28 cellular contexts compared by ENCODE assay signal in the genomic region with DNA sequence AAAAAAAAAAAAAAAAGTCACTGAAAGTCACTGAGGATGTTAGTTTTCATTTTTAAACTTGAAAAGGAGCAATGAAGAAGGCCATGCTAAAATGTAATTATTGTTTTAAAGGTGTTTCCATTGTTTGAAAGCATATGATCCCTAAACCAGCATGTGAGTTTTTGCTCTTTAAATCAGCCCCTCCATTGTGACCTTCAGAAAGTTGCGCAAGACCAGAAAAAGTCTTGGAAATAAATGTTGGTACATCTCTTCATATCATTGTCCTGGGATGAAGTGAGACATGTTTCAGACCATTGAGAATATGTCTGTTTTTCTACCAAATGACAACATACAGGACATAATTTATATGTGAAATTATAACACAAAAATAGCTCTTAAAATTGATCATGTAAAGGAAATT.
"Had no signal": no experiment of that assay in that cellular context is flagged by ENCODE, and none has a peak within 500 bp of the region (broad histone marks: within the 10 kb centered on the region; RNA-seq: fewer than 3 reads in every experiment).

No MANE protein-coding gene starts in this region.

- H3K4me2 ChIP-seq: hepatocyte had no signal

- FAIRE-seq: endometrium, kidney had no signal

- H3K27me3 Mint-ChIP-seq: dendritic cell treated with granulocyte-macrophage colony-stimulating factor and Interleukin-4, amounts not matched to agents 40 ng/mL and 50 ng/mL, for 4 days; effector memory CD8-positive, alpha-beta T cell; naive B cell; naive thymus-derived CD8-positive, alpha-beta T cell had no signal

- H3K9me3 ChIP-seq: colonic mucosa, gastroesophageal sphincter, heart left ventricle, lower lobe of right lung, mucosa of descending colon had no signal

- H3K4me3 ChIP-seq: colonic mucosa, gastroesophageal sphincter, heart left ventricle, hepatocyte, lower lobe of right lung, mucosa of descending colon had no signal

- H3K4me3 Mint-ChIP-seq: dendritic cell treated with granulocyte-macrophage colony-stimulating factor and Interleukin-4, amounts not matched to agents 40 ng/mL and 50 ng/mL, for 4 days; effector memory CD8-positive, alpha-beta T cell; endodermal cell; immature natural killer cell; mesothelial cell of epicardium; naive B cell; naive thymus-derived CD8-positive, alpha-beta T cell had no signal

- H3K27me3 ChIP-seq: colonic mucosa, foreskin keratinocyte, gastroesophageal sphincter, heart left ventricle, hepatocyte had no signal

- ATAC-seq: effector memory CD8-positive, alpha-beta T cell; esophagus mucosa; foreskin keratinocyte; gastroesophageal sphincter; heart left ventricle; left colon; left lobe of liver; left ventricle myocardium superior; lower lobe of right lung; mucosa of descending colon; naive thymus-derived CD8-positive, alpha-beta T cell had no signal

- H3K4me1 Mint-ChIP-seq: endodermal cell; immature natural killer cell; mesothelial cell of epicardium; naive B cell; naive thymus-derived CD8-positive, alpha-beta T cell had no signal

- H3K36me3 Mint-ChIP-seq: immature natural killer cell; mesothelial cell of epicardium; naive B cell; naive thymus-derived CD8-positive, alpha-beta T cell had no signal

- H3K36me3 ChIP-seq: colonic mucosa, gastroesophageal sphincter, heart left ventricle, lower lobe of right lung had no signal

- H3K9me3 Mint-ChIP-seq: dendritic cell treated with granulocyte-macrophage colony-stimulating factor and Interleukin-4, amounts not matched to agents 40 ng/mL and 50 ng/mL, for 4 days; endodermal cell; naive B cell had no signal

- H2AFZ ChIP-seq: hepatocyte had no signal

- H3K4me1 ChIP-seq: colonic mucosa, foreskin keratinocyte, gastroesophageal sphincter, heart left ventricle, lower lobe of right lung had no signal

- H3K27ac ChIP-seq: colonic mucosa, epithelial cell of prostate, foreskin keratinocyte, gastroesophageal sphincter, heart left ventricle, hepatocyte, lower lobe of right lung had no signal

- H3K27ac Mint-ChIP-seq: dendritic cell treated with granulocyte-macrophage colony-stimulating factor and Interleukin-4, amounts not matched to agents 40 ng/mL and 50 ng/mL, for 4 days; effector memory CD8-positive, alpha-beta T cell; endodermal cell; immature natural killer cell; mesothelial cell of epicardium; naive B cell; naive thymus-derived CD8-positive, alpha-beta T cell had no signal

- H3K79me2 ChIP-seq: hepatocyte had no signal

- DNase-seq: colonic mucosa; cortex of kidney; effector CD8-positive, alpha-beta T cell; effector memory CD8-positive, alpha-beta T cell; endodermal cell; erythroblast; foreskin keratinocyte; heart left ventricle; hypothalamus; immature natural killer cell; islet precursor cell; kidney; kidney glomerular epithelial cell; left colon; left ventricle myocardium superior; lower lobe of right lung; mesenchymal stem cell; mucosa of descending colon; naive B cell; naive thymus-derived CD8-positive, alpha-beta T cell had no signal
